1 cellular context compared by ENCODE assay signal in genomic region chr2:190942697-190943096, GRCh38.
TF ChIP-seq lines count a peak whose summit lies in the region.

No MANE protein-coding gene starts in this region.

TF ChIP-seq in GM12878, 131 proteins besides CTCF, POLR2A, EP300 and RAD21:
- TF ChIP-seq E2F4 (IDR thresholded peaks at IDR 0.05; ENCODE audit: low read depth, low read length) (no peak), ZNF24 (IDR thresholded peaks at IDR 0.05) (no peak), WRNIP1 (IDR thresholded peaks at IDR 0.05; ENCODE audit: borderline replicate concordance, low read depth, low read length) (no peak), ZNF592 (IDR thresholded peaks at IDR 0.05) (no peak), TBL1XR1 (IDR thresholded peaks at IDR 0.05; ENCODE audit: low read depth, low read length) (no peak), RFX5 (IDR thresholded peaks at IDR 0.05; ENCODE audit: low read depth, low read length) (no peak), EZH2 (IDR thresholded peaks at IDR 0.05; ENCODE audit: borderline replicate concordance, control insufficient read depth, low read depth, low read length) (no peak), EED (IDR thresholded peaks at IDR 0.05; ENCODE audit: low read depth) (no peak), RBBP5 (conservative IDR thresholded peaks at IDR 0.05) (no peak), MTA2 (IDR thresholded peaks at IDR 0.05; ENCODE audit: low read depth) (no peak), E2F8 (IDR thresholded peaks at IDR 0.05; ENCODE audit: low read depth, partially characterized antibody) (no peak), EGR1 (IDR thresholded peaks at IDR 0.05; ENCODE audit: borderline replicate concordance in 1 of 2, low read depth in 2 of 2, low read length in 2 of 2) (no peak), ZZZ3 (IDR thresholded peaks at IDR 0.05; ENCODE audit: control insufficient read depth, insufficient read length, low read depth) (no peak), PML (IDR thresholded peaks at IDR 0.05; ENCODE audit: low read length) (no peak), SP1 (IDR thresholded peaks at IDR 0.05; ENCODE audit: low read depth, low read length) (no peak), TAF1 (IDR thresholded peaks at IDR 0.05; ENCODE audit: borderline replicate concordance, low read depth, low read length) (no peak)
